Comparison of ENCODE assay signal across 12 cellular contexts in the genomic region with DNA sequence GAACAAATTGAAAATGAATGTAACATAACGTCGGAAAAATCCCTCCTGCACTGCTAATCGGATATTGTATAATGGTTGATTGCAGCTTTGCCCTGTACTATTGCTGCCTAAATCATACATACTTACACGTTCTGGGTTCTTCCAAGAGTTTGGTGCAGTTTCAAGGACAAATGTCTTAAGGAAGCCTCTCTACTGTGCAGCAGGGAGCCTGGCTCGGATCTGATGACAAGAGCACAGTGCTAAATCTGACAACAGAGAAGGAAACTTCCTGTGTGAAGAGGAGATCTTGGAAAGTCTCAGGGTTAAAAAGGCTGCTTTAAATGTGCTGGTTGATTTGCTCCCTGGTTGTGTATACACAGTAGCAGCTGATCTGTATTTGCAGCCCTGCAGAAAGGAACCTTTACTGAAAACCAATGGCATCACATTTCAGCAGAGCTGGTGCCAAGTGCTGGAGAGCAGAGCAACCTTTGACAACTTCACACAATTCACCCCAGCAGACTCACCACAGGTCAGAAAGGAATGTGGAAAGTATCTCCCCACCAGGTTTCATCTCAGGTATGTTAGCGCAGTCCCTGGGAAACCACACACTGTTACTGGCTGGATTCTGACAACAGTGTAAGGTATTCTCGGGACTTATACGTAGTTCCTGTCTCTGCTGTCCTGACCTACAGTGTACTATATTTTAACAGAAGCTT.
A peak's percentile ranks its signal among the peaks of the same experiment; 100 is the strongest.
DNase-seq lines count a peak whose midpoint lies in the region; ATAC-seq and TF ChIP-seq lines count a peak whose summit lies in the region.
"Had no signal": no experiment of that assay in that cellular context is flagged by ENCODE, and none has a peak within 500 bp of the region (broad histone marks: within the 10 kb centered on the region; RNA-seq: fewer than 3 reads in every experiment).

No MANE protein-coding gene starts in this region.

- no peaks in the 10 kb centered on the region for H4K20me1 ChIP-seq in H9 (ENCODE audit: control insufficient read depth, insufficient read depth, insufficient read length)

- no peak overlapping the region for H4K5ac ChIP-seq in H9 (ENCODE audit: insufficient read length, low read depth, low read length)

- H3K4me3 Mint-ChIP-seq in H9, result no peak overlapping the region
- H3K4me3 Mint-ChIP-seq in endothelial cell (ENCODE audit: unreplicated experiment), result no peak overlapping the region
- no peak overlapping the region for H3K4me3 Mint-ChIP-seq in stimulated activated effector memory CD8-positive, alpha-beta T cell treated with anti-CD3 and anti-CD28 coated beads, Interleukin-12 subunit alpha, Interleukin-12 subunit beta, amount 100 ng/mL, for 72 hours

- H3K18ac ChIP-seq in H9 (ENCODE audit: insufficient read length, low read depth, low read length), result no peak overlapping the region

- no peak for TF ChIP-seq POLR2A in GM18505 (IDR thresholded peaks at IDR 0.05; ENCODE audit: borderline replicate concordance, extremely low read depth, insufficient read depth, insufficient read length)

- H3K4me3 ChIP-seq in SK-N-MC (peak overlapping the region; percentile 43), psoas muscle (peak overlapping the region; percentile 54)

- H3K79me2 ChIP-seq in H9 (ENCODE audit: insufficient read depth, low read length), result no peaks in the 10 kb centered on the region

- H3K23ac ChIP-seq in H9 (ENCODE audit: insufficient read length, low read depth, low read length), result no peak overlapping the region

- H3K9ac ChIP-seq in H9 (ENCODE audit: extremely low read depth, insufficient read length, low read length) (no peak overlapping the region), SK-N-MC (ENCODE audit: insufficient read length) (no peak overlapping the region)

- no peak overlapping the region for H3K14ac ChIP-seq in H9 (ENCODE audit: insufficient read depth, low read length)

- H3K27me3 ChIP-seq in H9 (ENCODE audit: insufficient read depth, low read length) (no peaks in the 10 kb centered on the region), psoas muscle (ENCODE audit: insufficient read depth in 3 of 3, low read length in 2 of 3) (no peaks in the 10 kb centered on the region)

- H3K4me2 ChIP-seq in H9 (ENCODE audit: insufficient read depth, insufficient read length, low read length), result no peak overlapping the region

- no peaks in the 10 kb centered on the region for H3K36me3 Mint-ChIP-seq in H9 (ENCODE audit: insufficient read depth in 1 of 3, low read depth in 3 of 3)
- no peaks in the 10 kb centered on the region for H3K36me3 Mint-ChIP-seq in endothelial cell (ENCODE audit: low read depth, unreplicated experiment)
- no peaks in the 10 kb centered on the region for H3K36me3 Mint-ChIP-seq in stimulated activated effector memory CD8-positive, alpha-beta T cell treated with anti-CD3 and anti-CD28 coated beads, Interleukin-12 subunit alpha, Interleukin-12 subunit beta, amount 100 ng/mL, for 72 hours

- ATAC-seq in left cardiac atrium (peak; percentile 66 to 75), psoas muscle (peak; percentile 64 to 79 (median 70)), GM18505 (IDR thresholded peaks at IDR 0.05; ENCODE audit: unreplicated experiment) (no peak)
- ATAC-seq in stimulated activated effector memory CD8-positive, alpha-beta T cell treated with anti-CD3 and anti-CD28 coated beads, Interleukin-12 subunit alpha, Interleukin-12 subunit beta, amount 100 ng/mL, for 72 hours, result no peak

- intact Hi-C loops in left cardiac atrium (cut with DNase I), result loop anchor here in 1 of 2 donors (10.0 kb wide), 1 partner anchor 323 kb away; no protein-coding TSS in a partner anchor
- intact Hi-C loops in psoas muscle (cut with DNase I), result loop anchor here in 1 of 2 donors (5.0 kb wide), 1 partner anchor 331 kb away; no protein-coding TSS in a partner anchor

- no peak overlapping the region for H3K27ac ChIP-seq in H9 (ENCODE audit: insufficient read length, low read depth, low read length)
- no peak overlapping the region for H3K27ac ChIP-seq in SK-N-MC
- H3K27ac ChIP-seq in psoas muscle, result peak overlapping the region; percentile 54

- H2BK20ac ChIP-seq in H9 (ENCODE audit: low read depth, low read length, poor library complexity, severe bottlenecking), result no peak overlapping the region

- H2BK12ac ChIP-seq in H9 (ENCODE audit: insufficient read length, low read depth, low read length), result no peak overlapping the region

- WGBS in H9 (ENCODE audit: extremely low coverage, insufficient read length, low lambda C conversion rate), result no CpG with 5 or more reads among the region's 8 CpGs
- WGBS in psoas muscle, 3 donors, result 19 to 26% (median 24%) methylated on average over 8 of the region's 8 CpGs

- H4K8ac ChIP-seq in H9 (replicated peaks; ENCODE audit: insufficient read length, low read depth, low read length), result no peak overlapping the region

- no peaks in the 10 kb centered on the region for H3K23me2 ChIP-seq in H9 (ENCODE audit: insufficient read length, low read depth, low read length, poor library complexity, severe bottlenecking)

- H2AFZ ChIP-seq in H9 (ENCODE audit: low read length), result no peak overlapping the region

- no peaks in the 10 kb centered on the region for H3K79me1 ChIP-seq in H9 (ENCODE audit: insufficient read depth, low read depth, low read length, poor library complexity, severe bottlenecking)

- H2BK15ac ChIP-seq in H9 (ENCODE audit: low read depth, low read length), result no peak overlapping the region

- H3K9me3 ChIP-seq in H9 (ENCODE audit: control insufficient read depth, low read depth, low read length) (no peaks in the 10 kb centered on the region), SK-N-MC (ENCODE audit: low read depth, low read length) (no peaks in the 10 kb centered on the region), psoas muscle (no peaks in the 10 kb centered on the region)
- H3K9me3 ChIP-seq: Caco-2 had no signal

- no peak overlapping the region for H2AK5ac ChIP-seq in H9 (ENCODE audit: insufficient read length, low read length)

- no peaks in the 10 kb centered on the region for H3K4me1 ChIP-seq in H9 (ENCODE audit: insufficient read depth, low read length)
- peaks cover 4% of the 10 kb centered on the region for H3K4me1 ChIP-seq in psoas muscle
- H3K4me1 ChIP-seq: Caco-2 had no signal

- peaks cover 5 to 6% of the 10 kb centered on the region in 2 experiments for H3K4me1 Mint-ChIP-seq in H9
- peaks cover 6% of the 10 kb centered on the region for H3K4me1 Mint-ChIP-seq in endothelial cell (ENCODE audit: unreplicated experiment)
- H3K4me1 Mint-ChIP-seq in stimulated activated effector memory CD8-positive, alpha-beta T cell treated with anti-CD3 and anti-CD28 coated beads, Interleukin-12 subunit alpha, Interleukin-12 subunit beta, amount 100 ng/mL, for 72 hours, result no peaks in the 10 kb centered on the region

- no peak overlapping the region for H3T11ph ChIP-seq in H9 (ENCODE audit: low read length)

- no peak overlapping the region for H4K91ac ChIP-seq in H9 (ENCODE audit: insufficient read length, low read depth, low read length)

- no peaks in the 10 kb centered on the region; the same call in 1 of the 2 replicates for H3K27me3 Mint-ChIP-seq in H9 (ENCODE audit: low read depth)
- no peaks in the 10 kb centered on the region for H3K27me3 Mint-ChIP-seq in endothelial cell (ENCODE audit: unreplicated experiment)

- TF ChIP-seq CTCF in H9 (conservative IDR thresholded peaks at IDR 0.05) (no peak), psoas muscle (IDR thresholded peaks at IDR 0.05) (no peak), endothelial cell (IDR thresholded peaks at IDR 0.05; ENCODE audit: unreplicated experiment) (no peak)

- H3K36me3 ChIP-seq in SK-N-MC (ENCODE audit: insufficient read depth, low read length) (no peaks in the 10 kb centered on the region), psoas muscle (ENCODE audit: insufficient read depth in 1 of 2, low read depth in 1 of 2) (no peaks in the 10 kb centered on the region)

- DNase-seq in H9, result peak; percentile 27
- DNase-seq in SK-N-MC (ENCODE audit: low read depth, low spot score), result no peak
- no peak for DNase-seq in left cardiac atrium
- DNase-seq in psoas muscle, result no peak
- no peak for DNase-seq in activated CD4-positive, alpha-beta T cell treated with anti-CD3 and anti-CD28 coated beads, Interleukin-2, amount 50 U/mL, for 48 hours
- DNase-seq in endothelial cell (ENCODE audit: low spot score), result no peak
- DNase-seq in stimulated activated effector memory CD8-positive, alpha-beta T cell treated with anti-CD3 and anti-CD28 coated beads, Interleukin-12 subunit alpha, Interleukin-12 subunit beta, amount 100 ng/mL, for 72 hours (ENCODE audit: low spot score in 2 of 2), result no peak
- DNase-seq: activated CD8-positive, alpha-beta memory T cell treated with anti-CD3 and anti-CD28 coated beads, Interleukin-2, amount 50 U/mL, for 4 hours; Caco-2; NCI-H1417 treated with DMSO at 0.1 percent for 48 hours; SW 1271 had no signal

- H3K9me3 Mint-ChIP-seq in H9 (no peaks in the 10 kb centered on the region), endothelial cell (ENCODE audit: unreplicated experiment) (no peaks in the 10 kb centered on the region)
- H3K9me3 Mint-ChIP-seq in stimulated activated effector memory CD8-positive, alpha-beta T cell treated with anti-CD3 and anti-CD28 coated beads, Interleukin-12 subunit alpha, Interleukin-12 subunit beta, amount 100 ng/mL, for 72 hours, result peaks cover 6% of the 10 kb centered on the region

- H2BK5ac ChIP-seq in H9 (ENCODE audit: insufficient read length, low read length), result no peak overlapping the region

- no peak overlapping the region for H3K56ac ChIP-seq in H9 (ENCODE audit: insufficient read length, low read depth, low read length)

- H3K27ac Mint-ChIP-seq in H9 (no peak overlapping the region), endothelial cell (ENCODE audit: unreplicated experiment) (no peak overlapping the region)
- H3K27ac Mint-ChIP-seq in stimulated activated effector memory CD8-positive, alpha-beta T cell treated with anti-CD3 and anti-CD28 coated beads, Interleukin-12 subunit alpha, Interleukin-12 subunit beta, amount 100 ng/mL, for 72 hours, result no peak overlapping the region

- no peak overlapping the region for H2BK120ac ChIP-seq in H9 (ENCODE audit: low read depth, low read length, poor library complexity, severe bottlenecking)

- H3K4ac ChIP-seq in H9 (ENCODE audit: low read depth, low read length), result no peak overlapping the region

Comparison
In these comparisons a context has a peak if more than half of its experiments do, and no peak if none do; other contexts are left out.
1. ATAC-seq: peak in left cardiac atrium (2 of 2) and psoas muscle (4 of 4); none in GM18505 (single experiment) and stimulated activated effector memory CD8-positive, alpha-beta T cell treated with anti-CD3 and anti-CD28 coated beads, Interleukin-12 subunit alpha, Interleukin-12 subunit beta, amount 100 ng/mL, for 72 hours (single experiment).